Comparison of ENCODE assay signal across 7 cellular contexts in the genomic region with DNA sequence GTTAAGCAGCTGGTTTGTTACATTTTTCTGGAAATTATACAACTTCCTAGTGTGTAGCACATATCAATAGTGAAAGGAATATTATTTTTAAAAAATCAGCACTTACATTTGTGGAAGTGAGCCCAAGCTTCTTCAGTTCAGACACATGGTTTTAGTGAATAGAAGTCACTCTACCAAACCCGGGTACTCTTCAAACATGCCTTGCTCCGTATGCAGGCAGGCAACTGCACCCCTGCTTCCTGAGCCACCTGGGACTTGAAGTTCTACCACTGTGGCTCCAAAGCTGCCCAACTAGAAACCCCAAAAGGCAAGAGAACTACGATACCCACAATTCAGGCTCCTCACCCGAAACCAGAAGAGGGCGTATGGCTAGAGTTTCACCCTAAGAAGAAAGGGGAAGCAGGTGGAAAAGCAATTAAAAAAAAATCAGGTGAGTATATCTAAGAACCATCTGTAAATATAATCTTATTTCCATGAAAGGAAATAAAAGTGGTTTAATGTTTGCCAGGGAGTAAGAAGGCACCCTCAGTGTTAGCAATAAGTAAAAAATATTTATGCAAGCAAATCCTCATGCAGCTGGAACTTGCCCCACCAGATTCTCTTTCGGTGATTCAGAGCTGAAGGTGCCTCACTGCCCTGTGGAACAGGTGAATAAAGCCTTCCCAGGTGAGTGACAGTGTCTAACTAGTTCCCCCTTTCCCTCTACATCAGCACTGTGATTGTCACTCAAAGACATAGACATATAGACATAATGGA. TPM values are rescaled to one million over a fixed set of nuclear protein-coding genes. Genes with fewer than 3 reads are reported as not detected.
DNase-seq lines count a peak whose midpoint lies in the region; ATAC-seq, FAIRE-seq and TF ChIP-seq lines count a peak whose summit lies in the region.

A gene with protein sequence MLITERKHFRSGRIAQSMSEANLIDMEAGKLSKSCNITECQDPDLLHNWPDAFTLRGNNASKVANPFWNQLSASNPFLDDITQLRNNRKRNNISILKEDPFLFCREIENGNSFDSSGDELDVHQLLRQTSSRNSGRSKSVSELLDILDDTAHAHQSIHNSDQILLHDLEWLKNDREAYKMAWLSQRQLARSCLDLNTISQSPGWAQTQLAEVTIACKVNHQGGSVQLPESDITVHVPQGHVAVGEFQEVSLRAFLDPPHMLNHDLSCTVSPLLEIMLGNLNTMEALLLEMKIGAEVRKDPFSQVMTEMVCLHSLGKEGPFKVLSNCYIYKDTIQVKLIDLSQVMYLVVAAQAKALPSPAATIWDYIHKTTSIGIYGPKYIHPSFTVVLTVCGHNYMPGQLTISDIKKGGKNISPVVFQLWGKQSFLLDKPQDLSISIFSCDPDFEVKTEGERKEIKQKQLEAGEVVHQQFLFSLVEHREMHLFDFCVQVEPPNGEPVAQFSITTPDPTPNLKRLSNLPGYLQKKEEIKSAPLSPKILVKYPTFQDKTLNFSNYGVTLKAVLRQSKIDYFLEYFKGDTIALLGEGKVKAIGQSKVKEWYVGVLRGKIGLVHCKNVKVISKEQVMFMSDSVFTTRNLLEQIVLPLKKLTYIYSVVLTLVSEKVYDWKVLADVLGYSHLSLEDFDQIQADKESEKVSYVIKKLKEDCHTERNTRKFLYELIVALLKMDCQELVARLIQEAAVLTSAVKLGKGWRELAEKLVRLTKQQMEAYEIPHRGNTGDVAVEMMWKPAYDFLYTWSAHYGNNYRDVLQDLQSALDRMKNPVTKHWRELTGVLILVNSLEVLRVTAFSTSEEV (minus strand): TSS at position 192 of the 756 bp plus-strand sequence. CDS start 55,522 bp downstream, outside the sequence.

- ATAC-seq in GM21367 (IDR thresholded peaks at IDR 0.05; ENCODE audit: unreplicated experiment) (peak; percentile 55), HG03575 (IDR thresholded peaks at IDR 0.05; ENCODE audit: extremely low read depth, insufficient number of reproducible peaks, low FRiP score, unreplicated experiment) (peak; percentile 43)

- TF ChIP-seq POLR2A in GM12891 (IDR thresholded peaks at IDR 0.05; ENCODE audit: low read depth, low read length): no peak

- peak; percentile 82 for FAIRE-seq in GM12891 (lab: Jason Lieb, UNC)

- DNase-seq in GM12891 (ENCODE audit: insufficient read length, low spot score) (no peak), SW480 (ENCODE audit: low spot score) (peak; percentile 99), islet precursor cell (peak; percentile 87), cerebellar nuclear complex (lab: John Stamatoyannopoulos, UW) (no peak), foreskin melanocyte (no peak)

TF ChIP-seq in GM12891, 5 proteins besides CTCF, POLR2A, EP300 and RAD21:
- TF ChIP-seq SPI1 (IDR thresholded peaks at IDR 0.05; ENCODE audit: low read depth, low read length) (peak; percentile 64), POU2F2 (IDR thresholded peaks at IDR 0.05; ENCODE audit: low read depth, low read length) (peak; percentile 37; the same call in 1 of the 2 replicates), TAF1 (IDR thresholded peaks at IDR 0.05; ENCODE audit: low read depth, low read length) (no peak; the same call in 1 of the 2 replicates)

RNA-seq across cellular contexts. Expression of the gene that starts here (rescaled TPM):
- polyA plus RNA-seq in GM12891 (2012; ENCODE audit: low read depth, missing spikeins): 0.64 TPM

Comparison
In these comparisons a context has a peak if more than half of its experiments do, and no peak if none do; other contexts are left out.
1. DNase-seq: peak in SW480 (single experiment) and islet precursor cell (single experiment); none in GM12891 (single experiment), cerebellar nuclear complex (0 of 2) and foreskin melanocyte (single experiment).